24 cellular contexts compared by ENCODE assay signal in the genomic region with DNA sequence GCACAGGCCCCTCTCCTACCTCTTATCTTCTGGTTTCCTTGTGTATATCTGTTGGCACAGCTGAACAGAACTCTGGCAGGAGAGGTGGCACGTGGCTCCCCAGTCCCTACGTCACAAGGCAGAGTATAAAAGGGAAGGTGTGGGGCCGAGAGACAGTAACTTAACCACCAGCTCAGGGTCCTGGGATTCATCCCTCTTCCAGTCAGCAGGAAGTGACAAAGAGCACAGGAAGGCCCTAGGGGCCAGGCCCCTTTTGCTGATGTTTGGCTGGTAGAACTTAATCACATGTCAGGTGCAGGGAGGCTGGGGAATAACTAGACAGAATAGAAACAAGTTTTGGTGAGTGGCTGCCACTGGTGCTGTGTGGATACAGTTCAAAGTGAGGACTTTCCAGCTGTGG.
"Had no signal": no experiment of that assay in that cellular context is flagged by ENCODE, and none has a peak within 500 bp of the region (broad histone marks: within the 10 kb centered on the region; RNA-seq: fewer than 3 reads in every experiment).

No MANE protein-coding gene starts in this region.

- H3K36me3 ChIP-seq: gastrocnemius medialis, upper lobe of right lung had no signal

- H3K27me3 ChIP-seq: brain microvascular endothelial cell, gastrocnemius medialis, upper lobe of right lung had no signal

- DNase-seq: activated B cell treated with CpG ODN at 0.5 μM for 24 hours; activated CD4-positive, alpha-beta T cell treated with anti-CD3 and anti-CD28 coated beads, Interleukin-2, amount 10 ng/mL, durations not matched to agents 24 days and 14 days; activated CD8-positive, alpha-beta T cell treated with anti-CD3 and anti-CD28 coated beads for 36 hours; activated naive CD4-positive, alpha-beta T cell; activated naive CD8-positive, alpha-beta T cell treated with anti-CD3 and anti-CD28 coated beads, Interleukin-2, amount 50 U/mL, for 24 hours; activated T-cell treated with anti-CD3 and anti-CD28 coated beads, Interleukin-2, amount 50 U/mL, for 1 hour; anterior cingulate cortex; brain microvascular endothelial cell; gastrocnemius medialis; head of caudate nucleus; kidney; stimulated activated CD4-positive, alpha-beta T cell treated with anti-CD3 and anti-CD28 coated beads, Interleukin-12 subunit alpha, Interleukin-12 subunit beta, amount 100 ng/mL, for 4 hours; stimulated activated CD4-positive, alpha-beta T cell treated with anti-CD3 and anti-CD28 coated beads, Interleukin-1b, Interleukin-23, amount 100 ng/mL, for 48 hours; stimulated activated CD8-positive, alpha-beta memory T cell treated with anti-CD3 and anti-CD28 coated beads, Interleukin-4, amount 100 ng/mL, for 48 hours; stimulated activated naive CD4-positive, alpha-beta T cell; upper lobe of right lung had no signal

- ATAC-seq: activated CD8-positive, alpha-beta T cell treated with anti-CD3 and anti-CD28 coated beads for 36 hours; activated naive CD8-positive, alpha-beta T cell treated with anti-CD3 and anti-CD28 coated beads, Interleukin-2, amount 50 U/mL, for 24 hours; activated T-helper 17 cell treated with anti-CD3 and anti-CD28 coated beads, Interleukin-2, amount 50 U/mL, for 72 hours; gastrocnemius medialis; left lobe of liver; natural killer cell treated with Interleukin-12 subunit alpha and Interleukin-12 subunit beta and Interleukin-15 and Interleukin-18, amount 100 ng/mL, for 72 hours; upper lobe of right lung had no signal

- H3K27me3 Mint-ChIP-seq: activated B cell treated with CpG ODN at 0.5 μM for 24 hours; activated CD4-positive, alpha-beta T cell treated with anti-CD3 and anti-CD28 coated beads, Interleukin-2, amount 10 ng/mL, durations not matched to agents 24 days and 14 days; activated CD8-positive, alpha-beta T cell treated with anti-CD3 and anti-CD28 coated beads for 36 hours; activated naive CD8-positive, alpha-beta T cell treated with anti-CD3 and anti-CD28 coated beads, Interleukin-2, amount 50 U/mL, for 24 hours; activated T-helper 17 cell treated with anti-CD3 and anti-CD28 coated beads, Interleukin-2, amount 50 U/mL, for 72 hours; central memory CD8-positive, alpha-beta T cell; natural killer cell treated with Interleukin-12 subunit alpha and Interleukin-12 subunit beta and Interleukin-15 and Interleukin-18, amount 100 ng/mL, for 72 hours had no signal

- H3K4me3 ChIP-seq: coronary artery, gastrocnemius medialis, lung, upper lobe of right lung had no signal

- H3K9me3 ChIP-seq: gastrocnemius medialis, upper lobe of right lung had no signal

- H3K4me3 Mint-ChIP-seq: activated B cell treated with CpG ODN at 0.5 μM for 24 hours; activated CD4-positive, alpha-beta T cell treated with anti-CD3 and anti-CD28 coated beads, Interleukin-2, amount 10 ng/mL, durations not matched to agents 24 days and 14 days; activated CD8-positive, alpha-beta T cell treated with anti-CD3 and anti-CD28 coated beads for 36 hours; activated naive CD8-positive, alpha-beta T cell treated with anti-CD3 and anti-CD28 coated beads, Interleukin-2, amount 50 U/mL, for 24 hours; activated T-helper 17 cell treated with anti-CD3 and anti-CD28 coated beads, Interleukin-2, amount 50 U/mL, for 72 hours; central memory CD8-positive, alpha-beta T cell; natural killer cell treated with Interleukin-12 subunit alpha and Interleukin-12 subunit beta and Interleukin-15 and Interleukin-18, amount 100 ng/mL, for 72 hours had no signal

- H3K27ac Mint-ChIP-seq: activated B cell treated with CpG ODN at 0.5 μM for 24 hours; activated CD4-positive, alpha-beta T cell treated with anti-CD3 and anti-CD28 coated beads, Interleukin-2, amount 10 ng/mL, durations not matched to agents 24 days and 14 days; activated CD8-positive, alpha-beta T cell treated with anti-CD3 and anti-CD28 coated beads for 36 hours; activated naive CD8-positive, alpha-beta T cell treated with anti-CD3 and anti-CD28 coated beads, Interleukin-2, amount 50 U/mL, for 24 hours; activated T-helper 17 cell treated with anti-CD3 and anti-CD28 coated beads, Interleukin-2, amount 50 U/mL, for 72 hours; natural killer cell treated with Interleukin-12 subunit alpha and Interleukin-12 subunit beta and Interleukin-15 and Interleukin-18, amount 100 ng/mL, for 72 hours; progenitor cell of endocrine pancreas had no signal

- H3K36me3 Mint-ChIP-seq: natural killer cell treated with Interleukin-12 subunit alpha and Interleukin-12 subunit beta and Interleukin-15 and Interleukin-18, amount 100 ng/mL, for 72 hours had no signal

- H3K9me3 Mint-ChIP-seq: activated CD4-positive, alpha-beta T cell treated with anti-CD3 and anti-CD28 coated beads, Interleukin-2, amount 10 ng/mL, durations not matched to agents 24 days and 14 days; activated CD8-positive, alpha-beta T cell treated with anti-CD3 and anti-CD28 coated beads for 36 hours; activated naive CD8-positive, alpha-beta T cell treated with anti-CD3 and anti-CD28 coated beads, Interleukin-2, amount 50 U/mL, for 24 hours; activated T-helper 17 cell treated with anti-CD3 and anti-CD28 coated beads, Interleukin-2, amount 50 U/mL, for 72 hours; central memory CD8-positive, alpha-beta T cell; natural killer cell treated with Interleukin-12 subunit alpha and Interleukin-12 subunit beta and Interleukin-15 and Interleukin-18, amount 100 ng/mL, for 72 hours had no signal

- H3K27ac ChIP-seq: coronary artery, gastrocnemius medialis, upper lobe of right lung had no signal

- FAIRE-seq: endometrium, kidney had no signal
